13 cellular contexts compared by ENCODE assay signal in genomic region chr12:108839890-108840230, GRCh38. TPM values are rescaled to one million over a fixed set of nuclear protein-coding genes. Genes with fewer than 3 reads are reported as not detected.
DNase-seq lines count a peak whose midpoint lies in the region; ATAC-seq and TF ChIP-seq lines count a peak whose summit lies in the region.
"Had no signal": no experiment of that assay in that cellular context is flagged by ENCODE, and none has a peak within 500 bp of the region (broad histone marks: within the 10 kb centered on the region; RNA-seq: fewer than 3 reads in every experiment).

No MANE protein-coding gene starts in this region.

- H3K4me3 Mint-ChIP-seq in activated CD8-positive, alpha-beta T cell treated with anti-CD3 and anti-CD28 coated beads for 36 hours: no peak overlapping the region

- H3K36me3 ChIP-seq in right atrium auricular region (peaks cover 5% of the 10 kb centered on the region), skeletal muscle tissue (ENCODE audit: control insufficient read depth in 3 of 3, insufficient read depth in 3 of 3, low read length in 3 of 3) (peaks cover 6 to 18% (median 10%) of the 10 kb centered on the region in 3 donors)

- peak overlapping the region; percentile 52 to 67 (median 67) for H3K9ac ChIP-seq in skeletal muscle tissue (ENCODE audit: low read depth in 1 of 3, low read length in 3 of 3)

- TF ChIP-seq CTCF in HL-60 (IDR thresholded peaks at IDR 0.05; ENCODE audit: insufficient read depth, low read length) (no peak), right atrium auricular region (IDR thresholded peaks at IDR 0.05) (no peak)
- no peak for TF ChIP-seq CTCF in activated CD8-positive, alpha-beta T cell treated with anti-CD3 and anti-CD28 coated beads for 36 hours (IDR thresholded peaks at IDR 0.05)

- intact Hi-C loops in activated CD8-positive, alpha-beta T cell treated with anti-CD3 and anti-CD28 coated beads for 36 hours (cut with micrococcal nuclease): no loop called here

- H3K9me3 ChIP-seq in right atrium auricular region (no peaks in the 10 kb centered on the region), skeletal muscle tissue (ENCODE audit: control insufficient read depth in 3 of 3, low read length in 3 of 3) (no peaks in the 10 kb centered on the region)

- H3K4me1 ChIP-seq in right atrium auricular region (peaks cover 0 to 87% of the 10 kb centered on the region in 2 donors), skeletal muscle tissue (ENCODE audit: control insufficient read depth in 3 of 3, insufficient read depth in 3 of 3, low read length in 3 of 3) (peaks cover 47 to 79% (median 71%) of the 10 kb centered on the region in 3 donors)

- H3K27ac ChIP-seq in HL-60 (replicated peaks): peak overlapping the region; percentile 84
- peak overlapping the region; percentile 94 to 95 for H3K27ac ChIP-seq in right atrium auricular region
- peak overlapping the region; percentile 95 for H3K27ac ChIP-seq in skeletal muscle tissue (ENCODE audit: low read depth, low read length)

- H3K4me1 Mint-ChIP-seq in activated CD8-positive, alpha-beta T cell treated with anti-CD3 and anti-CD28 coated beads for 36 hours (ENCODE audit: low read depth): peaks cover 49% of the 10 kb centered on the region

- CTCF ChIA-PET in activated CD8-positive, alpha-beta T cell treated with anti-CD3 and anti-CD28 coated beads for 36 hours (lab: Charles Lee): interaction anchor here (1.0 to 4.1 kb wide), 3 partner anchors 14 to 36 kb away, joined by 3 to 15 read pairs (median 3); no protein-coding TSS in a partner anchor

- ATAC-seq in activated CD8-positive, alpha-beta T cell treated with anti-CD3 and anti-CD28 coated beads for 36 hours: no peak
- ATAC-seq in HG03097 (IDR thresholded peaks at IDR 0.05; ENCODE audit: low FRiP score, unreplicated experiment) (no peak), GM18861 (IDR thresholded peaks at IDR 0.05; ENCODE audit: unreplicated experiment) (no peak)

- H3K27me3 ChIP-seq in HL-60 (ENCODE audit: insufficient read depth, poor library complexity, severe bottlenecking) (no peaks in the 10 kb centered on the region), right atrium auricular region (no peaks in the 10 kb centered on the region), skeletal muscle tissue (ENCODE audit: control insufficient read depth in 3 of 3, insufficient read depth in 3 of 3, low read length in 3 of 3) (no peaks in the 10 kb centered on the region)

- H3K27me3 Mint-ChIP-seq in activated CD8-positive, alpha-beta T cell treated with anti-CD3 and anti-CD28 coated beads for 36 hours: no peaks in the 10 kb centered on the region

- H3K36me3 Mint-ChIP-seq in activated CD8-positive, alpha-beta T cell treated with anti-CD3 and anti-CD28 coated beads for 36 hours (ENCODE audit: low read depth): peaks cover 33% of the 10 kb centered on the region

- DNase-seq in HL-60 (ENCODE audit: low read depth in 1 of 2, low spot score in 1 of 2): no peak
- DNase-seq in activated CD8-positive, alpha-beta T cell treated with anti-CD3 and anti-CD28 coated beads for 36 hours: no peak
- DNase-seq in right atrium auricular region (ENCODE audit: low spot score): no peak
- DNase-seq in stimulated activated CD4-positive, alpha-beta T cell treated with anti-CD3 and anti-CD28 coated beads, Interleukin-1b, Interleukin-23, amount 100 ng/mL, for 48 hours: no peak
- no peak for DNase-seq in hepatic stellate cell (ENCODE audit: low spot score)
- DNase-seq: cerebellar nuclear complex; Karpas-422; stimulated activated naive CD4-positive, alpha-beta T cell had no signal

- POLR2A ChIA-PET in activated CD8-positive, alpha-beta T cell treated with anti-CD3 and anti-CD28 coated beads for 36 hours (lab: Charles Lee): interaction anchor here (3.3 kb wide), 1 partner anchor 18 kb away, joined by 19 read pairs; the partner anchor contains the start of gene SSH1

- H3K9me3 Mint-ChIP-seq in activated CD8-positive, alpha-beta T cell treated with anti-CD3 and anti-CD28 coated beads for 36 hours: no peaks in the 10 kb centered on the region

- H3K27ac Mint-ChIP-seq in activated CD8-positive, alpha-beta T cell treated with anti-CD3 and anti-CD28 coated beads for 36 hours: peak overlapping the region; percentile 91

- H3K4me3 ChIP-seq in HL-60 (replicated peaks; ENCODE audit: insufficient read depth, low read length) (no peak overlapping the region), right atrium auricular region (no peak overlapping the region), skeletal muscle tissue (ENCODE audit: low read length in 3 of 3) (no peak overlapping the region)

RNA-seq across cellular contexts. Expression of gene SSH1, which starts 17.5 kb away (rescaled TPM):
- 10 to 100 TPM; 33.0 to 34.5 TPM for total RNA-seq in activated CD8-positive, alpha-beta T cell treated with anti-CD3 and anti-CD28 coated beads for 36 hours
- 10 to 100 TPM; 22.0 to 25.9 TPM for total RNA-seq in right atrium auricular region
- total RNA-seq in skeletal muscle tissue: 11.0 TPM

RNA-seq across cellular contexts. Expression of gene DAO, which starts 40.0 kb away (rescaled TPM):
- total RNA-seq in activated CD8-positive, alpha-beta T cell treated with anti-CD3 and anti-CD28 coated beads for 36 hours: not detected
- total RNA-seq in right atrium auricular region: not detected
- not detected for total RNA-seq in skeletal muscle tissue
- total RNA-seq: mononuclear cell; T-helper 1 cell treated with Interleukin-12 subunit alpha and Interleukin-12 subunit beta and Interleukin-4 antibody, amounts not matched to agents 30 ng/mL and 1 ng/mL, for 36 hours had no signal
